9 cellular contexts compared by ENCODE assay signal in the genomic region with DNA sequence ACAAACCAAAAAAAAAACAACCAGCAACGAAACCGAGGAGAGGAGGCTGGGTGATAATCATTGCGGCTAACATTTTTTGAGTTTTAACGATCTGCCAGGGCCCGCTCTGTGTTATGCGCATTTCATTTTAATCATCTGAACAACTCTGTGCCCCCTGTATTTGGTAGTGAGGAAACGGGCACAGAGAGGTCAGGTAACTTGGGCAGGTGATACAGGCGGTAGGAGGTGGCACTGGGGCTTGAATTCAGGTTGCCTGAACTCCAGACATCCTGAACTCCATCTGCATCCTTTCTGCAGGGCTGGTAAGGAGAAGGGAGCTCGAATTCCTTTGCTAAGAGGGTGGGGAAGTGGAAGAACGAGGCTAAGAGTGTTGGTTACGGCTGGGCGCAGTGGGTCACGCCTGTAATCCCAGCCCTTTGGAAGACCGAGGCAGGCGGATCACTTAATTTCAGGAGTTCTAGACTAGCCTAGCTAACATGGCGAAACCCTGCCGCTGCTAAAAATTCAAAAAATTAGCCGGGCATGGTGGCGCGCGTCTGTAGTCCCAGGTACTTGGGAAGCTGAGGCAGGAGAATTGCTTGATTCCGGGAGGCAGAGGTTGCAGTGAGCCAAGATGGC. TPM values are rescaled to one million over a fixed set of nuclear protein-coding genes. Genes with fewer than 3 reads are reported as not detected.
DNase-seq lines count a peak whose midpoint lies in the region; ATAC-seq and TF ChIP-seq lines count a peak whose summit lies in the region.
"Had no signal": no experiment of that assay in that cellular context is flagged by ENCODE, and none has a peak within 500 bp of the region (broad histone marks: within the 10 kb centered on the region; RNA-seq: fewer than 3 reads in every experiment).

No MANE protein-coding gene starts in this region.

- DNase-seq in Jurkat, Clone E6-1 (ENCODE audit: low read depth, low spot score): no peak
- DNase-seq in choroid plexus epithelial cell (ENCODE audit: low read depth) (no peak), foreskin melanocyte (no peak)
- DNase-seq in natural killer cell treated with Interleukin-12 subunit alpha and Interleukin-12 subunit beta and Interleukin-15 and Interleukin-18, amount 100 ng/mL, for 72 hours (ENCODE audit: low spot score): peak; percentile 23
- no peak for DNase-seq in stimulated activated CD4-positive, alpha-beta T cell treated with anti-CD3 and anti-CD28 coated beads, Interleukin-15, amount 100 ng/mL, for 24 hours

- H3K36me3 Mint-ChIP-seq in natural killer cell treated with Interleukin-12 subunit alpha and Interleukin-12 subunit beta and Interleukin-15 and Interleukin-18, amount 100 ng/mL, for 72 hours: no peaks in the 10 kb centered on the region

- H3K4me3 Mint-ChIP-seq in natural killer cell treated with Interleukin-12 subunit alpha and Interleukin-12 subunit beta and Interleukin-15 and Interleukin-18, amount 100 ng/mL, for 72 hours: peak overlapping the region; percentile 84

- peaks cover 3% of the 10 kb centered on the region for H3K9me3 Mint-ChIP-seq in natural killer cell treated with Interleukin-12 subunit alpha and Interleukin-12 subunit beta and Interleukin-15 and Interleukin-18, amount 100 ng/mL, for 72 hours

- H3K4me1 Mint-ChIP-seq in natural killer cell treated with Interleukin-12 subunit alpha and Interleukin-12 subunit beta and Interleukin-15 and Interleukin-18, amount 100 ng/mL, for 72 hours (ENCODE audit: low read depth in 2 of 2): peaks cover 28 to 36% of the 10 kb centered on the region in 2 donors

- H3K4me3 ChIP-seq in Jurkat, Clone E6-1 (ENCODE audit: low read length): peak overlapping the region; percentile 83
- H3K4me3 ChIP-seq in choroid plexus epithelial cell (ENCODE audit: low read depth, low read length): peak overlapping the region; percentile 94

- ATAC-seq in natural killer cell treated with Interleukin-12 subunit alpha and Interleukin-12 subunit beta and Interleukin-15 and Interleukin-18, amount 100 ng/mL, for 72 hours: no peak
- no peak for ATAC-seq in HG03045 (IDR thresholded peaks at IDR 0.05; ENCODE audit: unreplicated experiment)
- no peak for ATAC-seq in GM18861 (IDR thresholded peaks at IDR 0.05; ENCODE audit: unreplicated experiment)

- no peaks in the 10 kb centered on the region for H3K27me3 Mint-ChIP-seq in natural killer cell treated with Interleukin-12 subunit alpha and Interleukin-12 subunit beta and Interleukin-15 and Interleukin-18, amount 100 ng/mL, for 72 hours

- peak overlapping the region; percentile 60 to 81 for H3K27ac Mint-ChIP-seq in natural killer cell treated with Interleukin-12 subunit alpha and Interleukin-12 subunit beta and Interleukin-15 and Interleukin-18, amount 100 ng/mL, for 72 hours

- peak overlapping the region; percentile 72 for H3K27ac ChIP-seq in C4-2B

- TF ChIP-seq CTCF in C4-2B (conservative IDR thresholded peaks at IDR 0.05) (no peak), choroid plexus epithelial cell (conservative IDR thresholded peaks at IDR 0.05; ENCODE audit: low read depth, low read length) (no peak)

RNA-seq across cellular contexts. Expression of a gene that starts 1.1 kb away (rescaled TPM):
- polyA plus RNA-seq in Jurkat, Clone E6-1 (2012; ENCODE audit: insufficient read depth, insufficient read length): 22.1 TPM
- total RNA-seq in natural killer cell treated with Interleukin-12 subunit alpha and Interleukin-12 subunit beta and Interleukin-15 and Interleukin-18, amount 100 ng/mL, for 72 hours: 10 to 100 TPM in 1 of 2 donors, 1 to 10 TPM in 1; 4.3 to 10.8 TPM

RNA-seq across cellular contexts. Expression of a gene that starts 6.6 kb away (rescaled TPM):
- polyA plus RNA-seq in Jurkat, Clone E6-1 (2012; ENCODE audit: insufficient read depth, insufficient read length): not detected
- not detected for total RNA-seq in natural killer cell treated with Interleukin-12 subunit alpha and Interleukin-12 subunit beta and Interleukin-15 and Interleukin-18, amount 100 ng/mL, for 72 hours
- total RNA-seq: subcutaneous adipose tissue had no signal

RNA-seq across cellular contexts. Expression of a gene that starts 58.4 kb away (rescaled TPM):
- 38.6 TPM for polyA plus RNA-seq in Jurkat, Clone E6-1 (2012; ENCODE audit: insufficient read depth, insufficient read length)
- 10 to 100 TPM; 59.0 to 60.0 TPM for total RNA-seq in natural killer cell treated with Interleukin-12 subunit alpha and Interleukin-12 subunit beta and Interleukin-15 and Interleukin-18, amount 100 ng/mL, for 72 hours

RNA-seq across cellular contexts. Expression of a gene that starts 58.6 kb away (rescaled TPM):
- polyA plus RNA-seq in Jurkat, Clone E6-1 (2012; ENCODE audit: insufficient read depth, insufficient read length): 1.4 TPM
- 1 to 10 TPM; 2.7 to 2.9 TPM for total RNA-seq in natural killer cell treated with Interleukin-12 subunit alpha and Interleukin-12 subunit beta and Interleukin-15 and Interleukin-18, amount 100 ng/mL, for 72 hours
